23 cellular contexts compared by ENCODE assay signal in the genomic region with DNA sequence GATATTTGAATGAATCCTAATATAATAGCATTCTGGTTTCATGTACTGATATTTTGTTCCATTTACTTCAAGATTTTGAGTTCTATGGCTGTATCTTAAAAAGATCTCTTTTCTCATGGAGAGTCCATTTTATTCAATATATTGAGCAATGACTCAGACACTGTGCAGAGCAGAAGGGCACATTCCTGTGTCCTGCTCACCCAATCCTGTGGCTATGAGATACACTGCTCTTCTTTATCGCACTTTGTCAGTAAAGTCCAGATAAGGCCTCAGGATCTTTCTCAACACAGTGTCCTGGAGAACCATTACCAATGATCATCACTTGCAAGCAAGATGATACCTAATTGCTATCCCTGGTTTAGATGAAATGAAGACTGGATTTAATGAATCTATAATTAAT.
A peak's percentile ranks its signal among the peaks of the same experiment; 100 is the strongest.
DNase-seq lines count a peak whose midpoint lies in the region; ATAC-seq and TF ChIP-seq lines count a peak whose summit lies in the region.
"Had no signal": no experiment of that assay in that cellular context is flagged by ENCODE, and none has a peak within 500 bp of the region (broad histone marks: within the 10 kb centered on the region; RNA-seq: fewer than 3 reads in every experiment).

No MANE protein-coding gene starts in this region.

- DNase-seq in AG20443 (ENCODE audit: low spot score) (peak; percentile 31), NCI-H226 (peak; percentile 64), brain microvascular endothelial cell (peak; percentile 83), kidney glomerular epithelial cell (lab: John Stamatoyannopoulos, UW) (peak; percentile 16), ureter (ENCODE audit: low spot score) (no peak)
- no peak for DNase-seq in activated CD8-positive, alpha-beta T cell treated with anti-CD3 and anti-CD28 coated beads for 36 hours
- no peak for DNase-seq in activated effector memory CD4-positive, alpha-beta T cell treated with Interleukin-2 at 50 U/mL for 16 hours
- DNase-seq: activated CD4-positive, alpha-beta memory T cell treated with anti-CD3 and anti-CD28 coated beads for 36 hours; activated naive CD4-positive, alpha-beta T cell treated with anti-CD3 and anti-CD28 coated beads for 36 hours; colonic mucosa; DMS79; left lung; NCI-H1417; NCI-H2107; NCI-H524; SHP77; small intestine; stimulated activated CD4-positive, alpha-beta T cell treated with anti-CD3 and anti-CD28 coated beads, Interleukin-4, amount 100 ng/mL, for 24 hours; T-helper 1 cell; WERI-Rb-1 had no signal

- no peak overlapping the region for H3K27ac ChIP-seq in brain microvascular endothelial cell
- H3K27ac ChIP-seq: colonic mucosa, left lung, prostate gland, WERI-Rb-1 had no signal

- H3K27me3 Mint-ChIP-seq in activated CD8-positive, alpha-beta T cell treated with anti-CD3 and anti-CD28 coated beads for 36 hours, result peaks cover 3% of the 10 kb centered on the region

- no peaks in the 10 kb centered on the region for H3K27me3 ChIP-seq in brain microvascular endothelial cell (replicated peaks)
- H3K27me3 ChIP-seq: colonic mucosa, left lung had no signal

- in situ Hi-C loops in brain microvascular endothelial cell (cut with HindIII; ENCODE audit: low pct_ligation_motif_present, low sequenced_read_pairs), result no loop called here

- intact Hi-C loops in activated CD8-positive, alpha-beta T cell treated with anti-CD3 and anti-CD28 coated beads for 36 hours (cut with micrococcal nuclease), result no loop called here

- peaks cover 21% of the 10 kb centered on the region for H3K4me1 Mint-ChIP-seq in activated CD8-positive, alpha-beta T cell treated with anti-CD3 and anti-CD28 coated beads for 36 hours (ENCODE audit: low read depth)

- POLR2A ChIA-PET in activated CD8-positive, alpha-beta T cell treated with anti-CD3 and anti-CD28 coated beads for 36 hours (lab: Charles Lee), result no interaction called here

- no peaks in the 10 kb centered on the region for H3K36me3 ChIP-seq in brain microvascular endothelial cell (replicated peaks)
- H3K36me3 ChIP-seq: colonic mucosa, left lung, prostate gland, WERI-Rb-1 had no signal

- no peak overlapping the region for H3K4me3 ChIP-seq in brain microvascular endothelial cell (ENCODE audit: low read depth, low read length)
- H3K4me3 ChIP-seq: colonic mucosa, left lung, prostate gland had no signal

- no peak overlapping the region for H3K27ac Mint-ChIP-seq in activated CD8-positive, alpha-beta T cell treated with anti-CD3 and anti-CD28 coated beads for 36 hours
- H3K27ac Mint-ChIP-seq: activated CD4-positive, alpha-beta memory T cell treated with anti-CD3 and anti-CD28 coated beads for 36 hours; activated naive CD4-positive, alpha-beta T cell treated with anti-CD3 and anti-CD28 coated beads for 36 hours had no signal

- H3K9me3 Mint-ChIP-seq in activated CD8-positive, alpha-beta T cell treated with anti-CD3 and anti-CD28 coated beads for 36 hours, result peaks cover 9% of the 10 kb centered on the region
- H3K9me3 Mint-ChIP-seq: activated CD4-positive, alpha-beta memory T cell treated with anti-CD3 and anti-CD28 coated beads for 36 hours had no signal

- TF ChIP-seq CTCF in brain microvascular endothelial cell (IDR thresholded peaks at IDR 0.05; ENCODE audit: low read depth, low read length, missing control alignments), result no peak
- TF ChIP-seq CTCF in activated CD8-positive, alpha-beta T cell treated with anti-CD3 and anti-CD28 coated beads for 36 hours (IDR thresholded peaks at IDR 0.05), result no peak

- no peak overlapping the region for H3K4me3 Mint-ChIP-seq in activated CD8-positive, alpha-beta T cell treated with anti-CD3 and anti-CD28 coated beads for 36 hours
- H3K4me3 Mint-ChIP-seq: activated CD4-positive, alpha-beta memory T cell treated with anti-CD3 and anti-CD28 coated beads for 36 hours; activated naive CD4-positive, alpha-beta T cell treated with anti-CD3 and anti-CD28 coated beads for 36 hours; neural crest cell had no signal

- CTCF ChIA-PET in activated CD8-positive, alpha-beta T cell treated with anti-CD3 and anti-CD28 coated beads for 36 hours (lab: Charles Lee), result no interaction called here

- H3K36me3 Mint-ChIP-seq in activated CD8-positive, alpha-beta T cell treated with anti-CD3 and anti-CD28 coated beads for 36 hours (ENCODE audit: low read depth), result peaks cover 2% of the 10 kb centered on the region
- H3K36me3 Mint-ChIP-seq: activated CD4-positive, alpha-beta memory T cell treated with anti-CD3 and anti-CD28 coated beads for 36 hours had no signal

- ATAC-seq in HG02571 (IDR thresholded peaks at IDR 0.05; ENCODE audit: unreplicated experiment), result no peak
- no peak for ATAC-seq in activated CD8-positive, alpha-beta T cell treated with anti-CD3 and anti-CD28 coated beads for 36 hours
- ATAC-seq: left lung had no signal

Comparison
In these comparisons a context has a peak if more than half of its experiments do, and no peak if none do; other contexts are left out.
1. DNase-seq: peak in AG20443 (single experiment), NCI-H226 (single experiment), brain microvascular endothelial cell (single experiment) and kidney glomerular epithelial cell (single experiment); none in activated CD8-positive, alpha-beta T cell treated with anti-CD3 and anti-CD28 coated beads for 36 hours (single experiment), activated effector memory CD4-positive, alpha-beta T cell treated with Interleukin-2 at 50 U/mL for 16 hours (single experiment) and ureter (single experiment).